Comparison of ENCODE assay signal across 9 cellular contexts in genomic region chr3:196537319-196537984, GRCh38. TPM values are rescaled to one million over a fixed set of nuclear protein-coding genes. Genes with fewer than 3 reads are reported as not detected.
DNase-seq lines count a peak whose midpoint lies in the region; ATAC-seq lines count a peak whose summit lies in the region.
"Had no signal": no experiment of that assay in that cellular context is flagged by ENCODE, and none has a peak within 500 bp of the region (broad histone marks: within the 10 kb centered on the region; RNA-seq: fewer than 3 reads in every experiment).

No MANE protein-coding gene starts in this region.

- ATAC-seq in esophagus mucosa (peak; percentile 96), GM19035 (IDR thresholded peaks at IDR 0.05; ENCODE audit: unreplicated experiment) (no peak), HG03159 (IDR thresholded peaks at IDR 0.05; ENCODE audit: unreplicated experiment) (no peak), HG03565 (IDR thresholded peaks at IDR 0.05; ENCODE audit: unreplicated experiment) (no peak)

- peak; percentile 52 for DNase-seq in ELR (ENCODE audit: low read depth)
- peak; percentile 20 for DNase-seq in NCI-H2029 (lab: John Stamatoyannopoulos, UW)
- DNase-seq in activated CD8-positive, alpha-beta memory T cell treated with anti-CD3 and anti-CD28 coated beads, Interleukin-2, amount 50 U/mL, for 4 hours = peak; percentile 67
- DNase-seq in renal cortical epithelial cell (ENCODE audit: low read depth) = peak; percentile 18

RNA-seq across cellular contexts. Expression of gene SMCO1, which starts 22.3 kb away (rescaled TPM):
- not detected for total RNA-seq in esophagus mucosa
- total RNA-seq in renal cortical epithelial cell = not detected in 2 replicates
- total RNA-seq: RPMI7951 had no signal

RNA-seq across cellular contexts. Expression of gene WDR53, which starts 30.9 kb away (rescaled TPM):
- total RNA-seq in esophagus mucosa (13.7 TPM), renal cortical epithelial cell (5.2 and 7.4 TPM in 2 replicates)

RNA-seq across cellular contexts. Expression of gene FBXO45, which starts 31.0 kb away (rescaled TPM):
- total RNA-seq in esophagus mucosa (12.1 TPM), renal cortical epithelial cell (11.3 and 13.7 TPM in 2 replicates)

RNA-seq across cellular contexts. Expression of gene RNF168, which starts 33.9 kb away (rescaled TPM):
- total RNA-seq in esophagus mucosa (15.8 TPM), renal cortical epithelial cell (11.3 and 14.1 TPM in 2 replicates)
